In the genomic region with DNA sequence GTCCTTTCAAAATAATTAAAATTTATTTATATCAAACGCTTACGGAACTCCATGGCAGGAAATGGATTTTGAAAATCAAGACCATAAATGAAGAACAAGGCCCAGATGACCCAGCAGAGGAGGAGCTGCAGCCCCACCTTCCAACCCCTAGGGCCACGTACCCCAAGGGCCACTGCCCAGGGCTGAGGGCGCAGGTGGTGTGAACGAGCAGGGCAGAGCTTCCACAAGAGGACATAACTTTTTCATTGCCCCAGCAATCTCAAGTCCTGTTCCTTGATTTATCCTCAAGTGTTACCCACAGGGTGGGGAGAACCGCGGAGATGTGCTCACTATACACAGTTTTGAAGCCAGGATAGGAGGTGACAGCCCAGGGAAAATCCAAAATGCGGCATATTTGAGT, we compare ENCODE assay signal across 23 cellular contexts.
"Had no signal": no experiment of that assay in that cellular context is flagged by ENCODE, and none has a peak within 500 bp of the region (broad histone marks: within the 10 kb centered on the region; RNA-seq: fewer than 3 reads in every experiment).

No MANE protein-coding gene starts in this region.

- H3K4me1 Mint-ChIP-seq: mesothelial cell of epicardium; naive B cell; neural crest cell; stimulated activated naive B cell treated with anti-CD40 and anti-IgM and Interleukin-4, amounts not matched to agents 10 μg/mL and 1 μg/mL and 100 μg/mL, for 72 hours had no signal

- H3K4me1 ChIP-seq: heart right ventricle, left ventricle myocardium inferior, psoas muscle, tibial nerve, vagina had no signal

- H3K79me2 ChIP-seq: hepatocyte had no signal

- H3K27me3 ChIP-seq: hepatocyte, pancreas, vagina had no signal

- H3K27ac ChIP-seq: heart right ventricle, hepatocyte, left ventricle myocardium inferior, pancreas, psoas muscle, tibial nerve, vagina had no signal

- H3K4me3 ChIP-seq: heart right ventricle, hepatocyte, left ventricle myocardium inferior, lung, pancreas, psoas muscle, smooth muscle cell, tibial nerve, vagina had no signal

- H3K27ac Mint-ChIP-seq: mesothelial cell of epicardium; nephron; stimulated activated naive B cell treated with anti-CD40 and anti-IgM and Interleukin-4, amounts not matched to agents 10 μg/mL and 1 μg/mL and 100 μg/mL, for 72 hours; type B pancreatic cell had no signal

- H3K27me3 Mint-ChIP-seq: type B pancreatic cell had no signal

- ATAC-seq: heart right ventricle; pancreas; psoas muscle; stimulated activated naive B cell treated with anti-CD40 and anti-IgM and Interleukin-4, amounts not matched to agents 10 μg/mL and 1 μg/mL and 100 μg/mL, for 72 hours; stimulated activated naive CD8-positive, alpha-beta T cell treated with anti-CD3 and anti-CD28 coated beads, Interleukin-15, Interleukin-2, amounts not matched to agents 100 U/mL and 50 U/mL, for 24 hours had no signal

- H3K4me3 Mint-ChIP-seq: mesothelial cell of epicardium; naive B cell; nephron; neural crest cell; stimulated activated naive B cell treated with anti-CD40 and anti-IgM and Interleukin-4, amounts not matched to agents 10 μg/mL and 1 μg/mL and 100 μg/mL, for 72 hours; type B pancreatic cell had no signal

- DNase-seq: heart right ventricle; islet precursor cell; left ventricle myocardium inferior; mesendoderm; naive B cell; nucleus accumbens; stimulated activated CD4-positive, alpha-beta T cell treated with anti-CD3 and anti-CD28 coated beads, Interleukin-12 subunit alpha, Interleukin-12 subunit beta, amount 100 ng/mL, for 4 hours; stimulated activated CD4-positive, alpha-beta T cell treated with anti-CD3 and anti-CD28 coated beads, Interleukin-15, amount 100 ng/mL, for 24 hours; stimulated activated CD4-positive, alpha-beta T cell treated with anti-CD3 and anti-CD28 coated beads, Interleukin-2, amount 100 ng/mL, for 24 hours; stimulated activated CD4-positive, alpha-beta T cell treated with anti-CD3 and anti-CD28 coated beads, Interleukin-4, amount 100 ng/mL, for 1 hour; stimulated activated naive B cell treated with anti-CD40 and anti-IgM and Interleukin-4, amounts not matched to agents 10 μg/mL and 1 μg/mL and 100 μg/mL, for 72 hours; stimulated activated naive CD8-positive, alpha-beta T cell treated with anti-CD3 and anti-CD28 coated beads, Interleukin-15, Interleukin-2, amounts not matched to agents 100 U/mL and 50 U/mL, for 24 hours had no signal

- H3K4me2 ChIP-seq: hepatocyte, smooth muscle cell had no signal

- FAIRE-seq: pancreas had no signal

- H2AFZ ChIP-seq: hepatocyte had no signal

- H3K9me3 ChIP-seq: pancreas, psoas muscle, tibial nerve, vagina had no signal

- H3K36me3 ChIP-seq: heart right ventricle, left ventricle myocardium inferior, pancreas, vagina had no signal
